ENCODE assay signal across 8 cellular contexts in genomic region chr6:3159805-3160781, GRCh38. TPM values are rescaled to one million over a fixed set of nuclear protein-coding genes. Genes with fewer than 3 reads are reported as not detected.
DNase-seq lines count a peak whose midpoint lies in the region; ATAC-seq and TF ChIP-seq lines count a peak whose summit lies in the region.

No MANE protein-coding gene starts in this region.

- no peak for TF ChIP-seq CTCF in heart right ventricle (IDR thresholded peaks at IDR 0.05)
- TF ChIP-seq CTCF in activated CD8-positive, alpha-beta T cell treated with anti-CD3 and anti-CD28 coated beads for 36 hours (IDR thresholded peaks at IDR 0.05), result no peak

- CTCF ChIA-PET in activated CD8-positive, alpha-beta T cell treated with anti-CD3 and anti-CD28 coated beads for 36 hours (lab: Charles Lee), result no interaction called here

- H3K27ac ChIP-seq in heart right ventricle, result peak overlapping the region in 6 of 10 donors; percentile 1 to 40 (median 7)
- peak overlapping the region in 19 of 21 experiments; percentile 25 to 100 (median 73) for H3K27ac ChIP-seq in skin epidermis

- POLR2A ChIA-PET in activated CD8-positive, alpha-beta T cell treated with anti-CD3 and anti-CD28 coated beads for 36 hours (lab: Charles Lee), result no interaction called here

- DNase-seq in heart right ventricle, result peak in 1 of 2 donors; percentile 31
- DNase-seq in left ventricle myocardium superior, result no peak
- DNase-seq in activated CD8-positive, alpha-beta T cell treated with anti-CD3 and anti-CD28 coated beads for 36 hours, result peak; percentile 66
- DNase-seq in erythroblast (lab: John Stamatoyannopoulos, UW), result peak; percentile 96 to 97
- no peak for DNase-seq in NCI-H2171 treated with DMSO at 0.1 percent for 48 hours (lab: John Stamatoyannopoulos, UW)
- DNase-seq in hippocampal formation (lab: John Stamatoyannopoulos, UW), result no peak
- no peak for DNase-seq in NCI-H446 treated with DMSO at 0.1 percent for 48 hours (lab: John Stamatoyannopoulos, UW)

- H3K4me1 Mint-ChIP-seq in activated CD8-positive, alpha-beta T cell treated with anti-CD3 and anti-CD28 coated beads for 36 hours (ENCODE audit: low read depth), result peaks cover 29% of the 10 kb centered on the region

- H3K9me3 ChIP-seq in heart right ventricle, result no peaks in the 10 kb centered on the region

- peaks cover 0 to 7% (median 3%) of the 10 kb centered on the region in 9 donors for H3K36me3 ChIP-seq in heart right ventricle

- intact Hi-C loops in heart right ventricle (cut with DNase I), result loop anchor here in 6 of 10 donors (5.0 to 10.0 kb wide), 5 partner anchors 33 to 97 kb away; partner anchors contain the start of gene PSMG4 (in 2 of the 6)
- intact Hi-C loops in left ventricle myocardium superior (cut with micrococcal nuclease), result no loop called here
- intact Hi-C loops in activated CD8-positive, alpha-beta T cell treated with anti-CD3 and anti-CD28 coated beads for 36 hours (cut with micrococcal nuclease), result no loop called here

- peaks cover 0 to 56% (median 10%) of the 10 kb centered on the region in 9 donors for H3K4me1 ChIP-seq in heart right ventricle

- H3K4me3 ChIP-seq in heart right ventricle, result no peak overlapping the region
- H3K4me3 ChIP-seq in skin epidermis, result no peak overlapping the region

- WGBS in heart right ventricle, 2 donors, result 72 to 73% methylated on average over 31 of the region's 31 CpGs

- ATAC-seq in heart right ventricle, result peak in 1 of 8 donors; percentile 12
- no peak for ATAC-seq in left ventricle myocardium superior
- ATAC-seq in activated CD8-positive, alpha-beta T cell treated with anti-CD3 and anti-CD28 coated beads for 36 hours, result peak; percentile 42

- H3K27me3 Mint-ChIP-seq in activated CD8-positive, alpha-beta T cell treated with anti-CD3 and anti-CD28 coated beads for 36 hours, result peaks cover 14% of the 10 kb centered on the region

- no peak overlapping the region for H3K27ac Mint-ChIP-seq in activated CD8-positive, alpha-beta T cell treated with anti-CD3 and anti-CD28 coated beads for 36 hours

- peaks cover 8% of the 10 kb centered on the region for H3K9me3 Mint-ChIP-seq in activated CD8-positive, alpha-beta T cell treated with anti-CD3 and anti-CD28 coated beads for 36 hours

- H3K27me3 ChIP-seq in heart right ventricle, result no peaks in the 10 kb centered on the region

- H3K4me3 Mint-ChIP-seq in activated CD8-positive, alpha-beta T cell treated with anti-CD3 and anti-CD28 coated beads for 36 hours, result no peak overlapping the region

- H3K36me3 Mint-ChIP-seq in activated CD8-positive, alpha-beta T cell treated with anti-CD3 and anti-CD28 coated beads for 36 hours (ENCODE audit: low read depth), result peaks cover 5% of the 10 kb centered on the region

- peak; percentile 79 for TF ChIP-seq POLR2A in erythroblast (IDR thresholded peaks at IDR 0.05; ENCODE audit: low read length)

RNA-seq across cellular contexts. Expression of gene TUBB2A, which starts 2.7 kb away (rescaled TPM):
- 10 to 100 TPM in 9 of 10 donors, 1 to 10 TPM in 1; 7.0 to 49.6 (median 17.5) TPM for total RNA-seq in heart right ventricle
- polyA plus RNA-seq in heart right ventricle, result 10 to 100 TPM; 10.2 to 59.3 TPM
- total RNA-seq in left ventricle myocardium superior, result 13.6 TPM
- 1 to 10 TPM; 1.3 to 1.5 TPM for total RNA-seq in activated CD8-positive, alpha-beta T cell treated with anti-CD3 and anti-CD28 coated beads for 36 hours

RNA-seq across cellular contexts. Expression of gene BPHL, which starts 41.6 kb away (rescaled TPM):
- 10 to 100 TPM; 14.5 to 44.4 (median 21.0) TPM for total RNA-seq in heart right ventricle
- 10 to 100 TPM in 1 of 2 donors, 1 to 10 TPM in 1; 5.3 to 22.6 TPM for polyA plus RNA-seq in heart right ventricle
- 17.3 TPM for total RNA-seq in left ventricle myocardium superior
- total RNA-seq in activated CD8-positive, alpha-beta T cell treated with anti-CD3 and anti-CD28 coated beads for 36 hours, result 1 to 10 TPM; 8.4 to 9.5 TPM

Comparison
In these comparisons a context has a peak if more than half of its experiments do, and no peak if none do; other contexts are left out.
1. intact Hi-C loops: an anchor here in heart right ventricle (5.0 to 10.0 kb wide); none called in left ventricle myocardium superior and activated CD8-positive, alpha-beta T cell treated with anti-CD3 and anti-CD28 coated beads for 36 hours.
2. DNase-seq: peak in activated CD8-positive, alpha-beta T cell treated with anti-CD3 and anti-CD28 coated beads for 36 hours (single experiment) and erythroblast (2 of 2); none in left ventricle myocardium superior (single experiment), NCI-H2171 treated with DMSO at 0.1 percent for 48 hours (single experiment), hippocampal formation (0 of 2) and NCI-H446 treated with DMSO at 0.1 percent for 48 hours (single experiment).